Comparison of ENCODE assay signal across 9 cellular contexts in genomic region chr19:13979224-13979623, GRCh38. TPM values are rescaled to one million over a fixed set of nuclear protein-coding genes. Genes with fewer than 3 reads are reported as not detected.
DNase-seq lines count a peak whose midpoint lies in the region; ATAC-seq and TF ChIP-seq lines count a peak whose summit lies in the region.
"Had no signal": no experiment of that assay in that cellular context is flagged by ENCODE, and none has a peak within 500 bp of the region (broad histone marks: within the 10 kb centered on the region; RNA-seq: fewer than 3 reads in every experiment).

No MANE protein-coding gene starts in this region.

- H3K36me3 Mint-ChIP-seq in activated CD4-positive, alpha-beta T cell treated with anti-CD3 and anti-CD28 coated beads, Interleukin-2, amount 10 ng/mL, durations not matched to agents 24 days and 14 days (ENCODE audit: low read depth), result peaks cover 13% of the 10 kb centered on the region

- no peak for TF ChIP-seq POLR2A in suprapubic skin (IDR thresholded peaks at IDR 0.05)

- peaks cover 22% of the 10 kb centered on the region for H3K36me3 ChIP-seq in lower lobe of right lung
- peaks cover 11% of the 10 kb centered on the region for H3K36me3 ChIP-seq in suprapubic skin

- H3K4me1 Mint-ChIP-seq in activated CD4-positive, alpha-beta T cell treated with anti-CD3 and anti-CD28 coated beads, Interleukin-2, amount 10 ng/mL, durations not matched to agents 24 days and 14 days, result peaks cover 8% of the 10 kb centered on the region

- no peak overlapping the region for H3K4me3 Mint-ChIP-seq in activated CD4-positive, alpha-beta T cell treated with anti-CD3 and anti-CD28 coated beads, Interleukin-2, amount 10 ng/mL, durations not matched to agents 24 days and 14 days
- H3K4me3 Mint-ChIP-seq: activated CD4-positive, alpha-beta memory T cell treated with anti-CD3 and anti-CD28 coated beads, Interleukin-2, amount 10 ng/mL, durations not matched to agents 7 days and 5 days had no signal

- H3K27ac Mint-ChIP-seq in activated CD4-positive, alpha-beta T cell treated with anti-CD3 and anti-CD28 coated beads, Interleukin-2, amount 10 ng/mL, durations not matched to agents 24 days and 14 days, result no peak overlapping the region
- H3K27ac Mint-ChIP-seq: activated CD4-positive, alpha-beta memory T cell treated with anti-CD3 and anti-CD28 coated beads, Interleukin-2, amount 10 ng/mL, durations not matched to agents 7 days and 5 days had no signal

- ATAC-seq in lower lobe of right lung (peak; percentile 4 to 10), HG02885 (IDR thresholded peaks at IDR 0.05; ENCODE audit: poor library complexity, unreplicated experiment) (no peak), HG02623 (IDR thresholded peaks at IDR 0.05; ENCODE audit: unreplicated experiment) (no peak)

- DNase-seq in NCI-H146 (lab: John Stamatoyannopoulos, UW) (peak; percentile 72), dorsolateral prefrontal cortex (no peak), lower lobe of right lung (no peak), suprapubic skin (ENCODE audit: low spot score in 2 of 2) (no peak)
- DNase-seq in activated CD4-positive, alpha-beta T cell treated with anti-CD3 and anti-CD28 coated beads, Interleukin-2, amount 10 ng/mL, durations not matched to agents 24 days and 14 days, result no peak
- DNase-seq: activated CD4-positive, alpha-beta memory T cell treated with anti-CD3 and anti-CD28 coated beads, Interleukin-2, amount 10 ng/mL, durations not matched to agents 7 days and 5 days; NK-92 treated with Interleukin-12 subunit alpha and Interleukin-12 subunit beta, amount 100 ng/mL, for 24 hours had no signal

- peaks cover 17% of the 10 kb centered on the region for H3K4me1 ChIP-seq in lower lobe of right lung
- peaks cover 19% of the 10 kb centered on the region for H3K4me1 ChIP-seq in suprapubic skin

- H3K27ac ChIP-seq in dorsolateral prefrontal cortex (peak overlapping the region in 32 of 59 donors; percentile 9 to 78 (median 46)), lower lobe of right lung (peak overlapping the region; percentile 77), suprapubic skin (peak overlapping the region; percentile 69)

- H3K27me3 Mint-ChIP-seq in activated CD4-positive, alpha-beta T cell treated with anti-CD3 and anti-CD28 coated beads, Interleukin-2, amount 10 ng/mL, durations not matched to agents 24 days and 14 days, result no peaks in the 10 kb centered on the region
- H3K27me3 Mint-ChIP-seq: activated CD4-positive, alpha-beta memory T cell treated with anti-CD3 and anti-CD28 coated beads, Interleukin-2, amount 10 ng/mL, durations not matched to agents 7 days and 5 days had no signal

- H3K27me3 ChIP-seq in dorsolateral prefrontal cortex (no peaks in the 10 kb centered on the region), lower lobe of right lung (ENCODE audit: low read depth) (no peaks in the 10 kb centered on the region), suprapubic skin (no peaks in the 10 kb centered on the region)

- no peak for TF ChIP-seq EP300 in suprapubic skin (IDR thresholded peaks at IDR 0.05)

- H3K4me3 ChIP-seq in dorsolateral prefrontal cortex (peak overlapping the region in 51 of 59 donors; percentile 3 to 61 (median 39)), lower lobe of right lung (peak overlapping the region; percentile 57), suprapubic skin (peak overlapping the region; percentile 60)

- TF ChIP-seq CTCF in dorsolateral prefrontal cortex (IDR thresholded peaks at IDR 0.05 in 54 of 56, conservative IDR thresholded peaks at IDR 0.05 in 2 of 56; ENCODE audit: low read depth in 1 of 56, partially characterized antibody in 56 of 56) (no peak), lower lobe of right lung (IDR thresholded peaks at IDR 0.05) (no peak), suprapubic skin (IDR thresholded peaks at IDR 0.05) (no peak)

- intact Hi-C loops in dorsolateral prefrontal cortex (cut with DNase I) (no loop called here), lower lobe of right lung (cut with DNase I) (no loop called here)
- intact Hi-C loops in activated CD4-positive, alpha-beta T cell treated with anti-CD3 and anti-CD28 coated beads, Interleukin-2, amount 10 ng/mL, durations not matched to agents 24 days and 14 days (cut with micrococcal nuclease), result no loop called here

- no CpG with 5 or more reads among the region's 13 CpGs for WGBS in suprapubic skin

- H3K9me3 ChIP-seq in lower lobe of right lung, result no peaks in the 10 kb centered on the region
- no peaks in the 10 kb centered on the region for H3K9me3 ChIP-seq in suprapubic skin

- no peaks in the 10 kb centered on the region for H3K9me3 Mint-ChIP-seq in activated CD4-positive, alpha-beta T cell treated with anti-CD3 and anti-CD28 coated beads, Interleukin-2, amount 10 ng/mL, durations not matched to agents 24 days and 14 days
- H3K9me3 Mint-ChIP-seq: activated CD4-positive, alpha-beta memory T cell treated with anti-CD3 and anti-CD28 coated beads, Interleukin-2, amount 10 ng/mL, durations not matched to agents 7 days and 5 days had no signal

RNA-seq across cellular contexts. Expression of gene RFX1, which starts 26.9 kb away (rescaled TPM):
- total RNA-seq in dorsolateral prefrontal cortex (10 to 100 TPM in 109 of 120 experiments, 1 to 10 TPM in 11; 7.9 to 26.0 (median 14.0) TPM), lower lobe of right lung (17.8 TPM), suprapubic skin (10 to 100 TPM in 2 of 4 donors, 1 to 10 TPM in 2; 6.8 to 13.2 (median 10.1) TPM)
- total RNA-seq in activated CD4-positive, alpha-beta T cell treated with anti-CD3 and anti-CD28 coated beads, Interleukin-2, amount 10 ng/mL, durations not matched to agents 24 days and 14 days, result 17.0 and 18.0 TPM in 2 replicates

RNA-seq across cellular contexts. Expression of gene DCAF15, which starts 26.9 kb away (rescaled TPM):
- 10 to 100 TPM; 12.2 to 26.7 (median 17.6) TPM for total RNA-seq in dorsolateral prefrontal cortex
- 28.4 TPM for total RNA-seq in lower lobe of right lung
- total RNA-seq in suprapubic skin, result 10 to 100 TPM; 38.3 to 52.3 (median 46.2) TPM
- 61.5 and 63.2 TPM in 2 replicates for total RNA-seq in activated CD4-positive, alpha-beta T cell treated with anti-CD3 and anti-CD28 coated beads, Interleukin-2, amount 10 ng/mL, durations not matched to agents 24 days and 14 days

RNA-seq across cellular contexts. Expression of gene PODNL1, which starts 41.0 kb away (rescaled TPM):
- total RNA-seq in dorsolateral prefrontal cortex, result 1 to 10 TPM in 109 of 120 experiments, under 1 TPM in 9, not detected in 2; 0.41 to 9.2 (median 2.3) TPM
- total RNA-seq in lower lobe of right lung, result 2.7 TPM
- total RNA-seq in suprapubic skin, result 10 to 100 TPM in 1 of 4 donors, 1 to 10 TPM in 3; 2.3 to 10.6 (median 5.7) TPM
- total RNA-seq in activated CD4-positive, alpha-beta T cell treated with anti-CD3 and anti-CD28 coated beads, Interleukin-2, amount 10 ng/mL, durations not matched to agents 24 days and 14 days, result not detected in 2 replicates

RNA-seq across cellular contexts. Expression of gene RLN3, which starts 48.7 kb away (rescaled TPM):
- total RNA-seq in dorsolateral prefrontal cortex, result not detected
- total RNA-seq in lower lobe of right lung, result not detected
- not detected for total RNA-seq in suprapubic skin
- total RNA-seq in activated CD4-positive, alpha-beta T cell treated with anti-CD3 and anti-CD28 coated beads, Interleukin-2, amount 10 ng/mL, durations not matched to agents 24 days and 14 days, result not detected in 2 replicates
- total RNA-seq: activated CD4-positive, alpha-beta memory T cell treated with anti-CD3 and anti-CD28 coated beads, Interleukin-2, amount 10 ng/mL, durations not matched to agents 7 days and 5 days had no signal

RNA-seq across cellular contexts. Expression of gene IL27RA, which starts 52.3 kb away (rescaled TPM):
- 1 to 10 TPM; 2.0 to 8.6 (median 4.2) TPM for total RNA-seq in dorsolateral prefrontal cortex
- total RNA-seq in lower lobe of right lung, result 20.4 TPM
- total RNA-seq in suprapubic skin, result 1 to 10 TPM in 3 of 4 donors, under 1 TPM in 1; 0.76 to 2.5 (median 1.5) TPM
- 81.6 and 86.4 TPM in 2 replicates for total RNA-seq in activated CD4-positive, alpha-beta T cell treated with anti-CD3 and anti-CD28 coated beads, Interleukin-2, amount 10 ng/mL, durations not matched to agents 24 days and 14 days

Comparison
In these comparisons a context has a peak if more than half of its experiments do, and no peak if none do; other contexts are left out.
1. ATAC-seq: peak in lower lobe of right lung (2 of 2); none in HG02885 (single experiment) and HG02623 (single experiment).
2. Peak in every context shown above with its lines, with median percentiles within 50 percentile points of each other: H3K27ac ChIP-seq and H3K4me3 ChIP-seq.